ENCODE assay signal across 11 cellular contexts in the genomic region with DNA sequence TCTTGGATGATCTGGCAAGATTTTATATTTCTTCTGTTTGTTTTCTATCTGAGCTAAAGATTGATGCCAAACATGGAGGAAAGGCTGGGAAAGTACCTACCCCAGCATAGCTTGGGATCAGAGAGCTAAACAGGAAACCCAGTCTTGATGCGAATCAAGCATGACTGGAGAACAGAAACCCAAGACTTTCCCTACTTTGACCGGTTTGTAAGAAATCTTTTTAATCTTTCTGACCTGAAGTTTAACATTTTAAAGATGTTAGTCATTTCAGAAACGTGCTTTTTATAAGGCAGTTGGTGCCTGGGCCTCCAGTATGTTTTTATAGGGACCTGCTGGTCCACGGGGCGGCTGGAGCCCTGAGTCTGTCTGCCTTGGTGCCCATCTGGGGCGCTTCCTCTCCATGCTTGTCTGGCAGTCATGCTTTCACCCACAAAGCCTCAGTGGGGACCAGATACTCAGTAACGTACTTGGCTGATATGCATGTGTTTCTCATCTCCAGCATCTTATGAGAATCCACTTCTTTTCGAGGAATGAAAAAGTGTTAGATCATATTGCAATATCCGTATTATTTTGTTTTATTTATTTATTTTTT.
A peak's percentile ranks its signal among the peaks of the same experiment; 100 is the strongest.
DNase-seq lines count a peak whose midpoint lies in the region; ATAC-seq and TF ChIP-seq lines count a peak whose summit lies in the region.
"Had no signal": no experiment of that assay in that cellular context is flagged by ENCODE, and none has a peak within 500 bp of the region (broad histone marks: within the 10 kb centered on the region; RNA-seq: fewer than 3 reads in every experiment).

No MANE protein-coding gene starts in this region.

- POLR2A ChIA-PET in BJ (lab: Charles Lee): no interaction called here

- peak overlapping the region; percentile 67 for H3K27ac Mint-ChIP-seq in T-helper 2 cell treated with Interferon-gamma antibody and Interleukin-4, amounts not matched to agents 5 μg/mL and 100 μg/mL, for 36 hours
- H3K27ac Mint-ChIP-seq: effector memory CD8-positive, alpha-beta T cell had no signal

- peaks cover 13% of the 10 kb centered on the region for H3K4me1 Mint-ChIP-seq in T-helper 2 cell treated with Interferon-gamma antibody and Interleukin-4, amounts not matched to agents 5 μg/mL and 100 μg/mL, for 36 hours (ENCODE audit: low read depth)

- no peaks in the 10 kb centered on the region for H3K36me3 Mint-ChIP-seq in T-helper 2 cell treated with Interferon-gamma antibody and Interleukin-4, amounts not matched to agents 5 μg/mL and 100 μg/mL, for 36 hours (ENCODE audit: low read depth)

- no peak overlapping the region for H3K4me3 ChIP-seq in BJ (ENCODE audit: low read depth, low read length)

- no peaks in the 10 kb centered on the region for H3K27me3 Mint-ChIP-seq in T-helper 2 cell treated with Interferon-gamma antibody and Interleukin-4, amounts not matched to agents 5 μg/mL and 100 μg/mL, for 36 hours (ENCODE audit: low read depth)
- H3K27me3 Mint-ChIP-seq: effector memory CD8-positive, alpha-beta T cell had no signal

- CTCF ChIA-PET in BJ (lab: Yijun Ruan, JAX): interaction anchor here (0.6 to 1.3 kb wide), 2 partner anchors 12 to 212 kb away, joined by 4 read pairs; no protein-coding TSS in a partner anchor

- no peaks in the 10 kb centered on the region for H3K27me3 ChIP-seq in BJ (ENCODE audit: control insufficient read depth, insufficient read depth, low read length)

- ATAC-seq in GM18868 (IDR thresholded peaks at IDR 0.05; ENCODE audit: unreplicated experiment) (peak; percentile 96), HG02678 (IDR thresholded peaks at IDR 0.05; ENCODE audit: unreplicated experiment) (peak; percentile 90), left lobe of liver (no peak)
- ATAC-seq: effector memory CD8-positive, alpha-beta T cell had no signal

- DNase-seq in BJ (ENCODE audit: low read depth) (peak; percentile 31), NCI-H2107 treated with DMSO at 0.1 percent for 48 hours (lab: John Stamatoyannopoulos, UW; ENCODE audit: unreplicated experiment) (no peak), mesenteric fat pad (ENCODE audit: low spot score) (no peak), left lobe of liver (ENCODE audit: low spot score) (no peak), SKM-1 (lab: John Stamatoyannopoulos, UW; ENCODE audit: unreplicated experiment) (no peak)
- peak; percentile 37 for DNase-seq in T-helper 2 cell treated with Interferon-gamma antibody and Interleukin-4, amounts not matched to agents 5 μg/mL and 100 μg/mL, for 36 hours (ENCODE audit: low spot score)
- DNase-seq: activated CD4-positive, CD25-positive, alpha-beta regulatory T cell treated with anti-CD3 and anti-CD28 coated beads, Interleukin-2, amount 50 U/mL, for 72 hours; effector memory CD8-positive, alpha-beta T cell; NCI-H69 had no signal

- H3K4me3 Mint-ChIP-seq in T-helper 2 cell treated with Interferon-gamma antibody and Interleukin-4, amounts not matched to agents 5 μg/mL and 100 μg/mL, for 36 hours: peak overlapping the region; percentile 72
- H3K4me3 Mint-ChIP-seq: effector memory CD8-positive, alpha-beta T cell had no signal

- H3K36me3 ChIP-seq in BJ (ENCODE audit: control insufficient read depth, insufficient read depth, low read length): no peaks in the 10 kb centered on the region

- H3K9me3 Mint-ChIP-seq in T-helper 2 cell treated with Interferon-gamma antibody and Interleukin-4, amounts not matched to agents 5 μg/mL and 100 μg/mL, for 36 hours: no peaks in the 10 kb centered on the region
- H3K9me3 Mint-ChIP-seq: effector memory CD8-positive, alpha-beta T cell had no signal

- no peak for TF ChIP-seq CTCF in BJ (IDR thresholded peaks at IDR 0.05; ENCODE audit: insufficient read depth, low read depth, low read length)

Comparison
In these comparisons a context has a peak if more than half of its experiments do, and no peak if none do; other contexts are left out.
1. DNase-seq: peak in BJ (single experiment) and T-helper 2 cell treated with Interferon-gamma antibody and Interleukin-4, amounts not matched to agents 5 μg/mL and 100 μg/mL, for 36 hours (single experiment); none in NCI-H2107 treated with DMSO at 0.1 percent for 48 hours (single experiment), mesenteric fat pad (single experiment), left lobe of liver (single experiment) and SKM-1 (single experiment).